12 cellular contexts compared by ENCODE assay signal in the genomic region with DNA sequence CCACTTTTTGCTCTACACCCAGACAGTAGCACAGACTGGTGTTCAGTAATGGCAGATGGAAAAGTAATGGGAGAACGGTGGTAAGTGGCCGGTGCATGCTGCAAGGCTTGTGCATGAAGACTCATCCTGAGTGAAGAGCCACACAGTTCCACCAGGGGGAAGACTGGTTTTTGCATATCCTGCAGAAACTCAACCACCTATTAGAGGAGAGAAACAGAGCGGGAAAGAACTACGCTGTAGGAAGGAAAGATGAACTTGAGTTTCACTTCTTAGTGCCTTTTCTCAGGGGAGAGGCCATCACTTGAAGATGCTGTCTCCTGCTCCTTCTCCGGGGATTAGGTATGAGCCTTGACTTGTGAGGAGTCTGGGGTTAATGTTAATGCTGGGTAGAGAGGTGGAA. TPM values are rescaled to one million over a fixed set of nuclear protein-coding genes. Genes with fewer than 3 reads are reported as not detected.
DNase-seq lines count a peak whose midpoint lies in the region; ATAC-seq, FAIRE-seq and TF ChIP-seq lines count a peak whose summit lies in the region.
"Had no signal": no experiment of that assay in that cellular context is flagged by ENCODE, and none has a peak within 500 bp of the region (broad histone marks: within the 10 kb centered on the region; RNA-seq: fewer than 3 reads in every experiment).

No MANE protein-coding gene starts in this region.

- no peak overlapping the region for H3K27ac ChIP-seq in foreskin keratinocyte
- H3K27ac ChIP-seq: ascending aorta, VCaP had no signal

- DNase-seq in AG09319 (ENCODE audit: extremely low read depth, low read depth), result no peak
- no peak for DNase-seq in GM19239 (ENCODE audit: insufficient read length, low spot score)
- DNase-seq in SK-MEL-5 (ENCODE audit: low read depth, low spot score), result peak; percentile 52
- no peak for DNase-seq in foreskin keratinocyte
- DNase-seq in NCI-H1436 treated with DMSO at 0.1 percent for 48 hours (lab: John Stamatoyannopoulos, UW), result no peak
- no peak for DNase-seq in putamen (ENCODE audit: low spot score)
- no peak for DNase-seq in NCI-H2029 treated with DMSO at 0.1 percent for 48 hours (lab: John Stamatoyannopoulos, UW)

- in situ Hi-C loops in SK-MEL-5 (cut with HindIII; ENCODE audit: low pct_unique_long_range_greater_than_20kb, low sequenced_read_pairs), result no loop called here

- H3K4me1 ChIP-seq in foreskin keratinocyte, result peaks cover 6% of the 10 kb centered on the region
- H3K4me1 ChIP-seq: ascending aorta had no signal

- no peaks in the 10 kb centered on the region for H3K27me3 ChIP-seq in foreskin keratinocyte
- H3K27me3 ChIP-seq: ascending aorta had no signal

- FAIRE-seq in GM19239 (lab: Jason Lieb, UNC), result peak; percentile 65
- FAIRE-seq: islet of Langerhans had no signal

- TF ChIP-seq CTCF in AG09319 (IDR thresholded peaks at IDR 0.05; ENCODE audit: low read depth, low read length), result peak; percentile 24
- peak; percentile 27 for TF ChIP-seq CTCF in foreskin keratinocyte (conservative IDR thresholded peaks at IDR 0.05)

- no peak for ATAC-seq in foreskin keratinocyte
- no peak for ATAC-seq in GM19023 (IDR thresholded peaks at IDR 0.05; ENCODE audit: unreplicated experiment)

RNA-seq across cellular contexts. Expression of gene PRSS3, which starts 9.4 kb away (rescaled TPM):
- total RNA-seq in SK-MEL-5 (2014; rRNA removed; shearing (Covaris generic)), result not detected in 2 replicates
- not detected in 2 replicates for polyA plus RNA-seq in SK-MEL-5 (2015; cell fraction: cytosol; rRNA removed)
- polyA plus RNA-seq in SK-MEL-5 (2015; cell fraction: nucleus; rRNA removed), result not detected in 2 replicates
- total RNA-seq in foreskin keratinocyte, result 89.9 and 199 TPM in 2 replicates
- 127 and 247 TPM in 2 replicates for polyA plus RNA-seq in foreskin keratinocyte
- total RNA-seq: ascending aorta, subcutaneous adipose tissue had no signal

RNA-seq across cellular contexts. Expression of gene UBE2R2, which starts 31.0 kb away (rescaled TPM):
- 12.2 and 12.5 TPM in 2 replicates for total RNA-seq in SK-MEL-5 (2014; rRNA removed; shearing (Covaris generic))
- polyA plus RNA-seq in SK-MEL-5 (2015; cell fraction: cytosol; rRNA removed), result 22.8 and 26.8 TPM in 2 replicates
- polyA plus RNA-seq in SK-MEL-5 (2015; cell fraction: nucleus; rRNA removed), result 5.1 and 7.6 TPM in 2 replicates
- 28.7 and 31.1 TPM in 2 replicates for total RNA-seq in foreskin keratinocyte
- polyA plus RNA-seq in foreskin keratinocyte, result 24.7 and 25.4 TPM in 2 replicates

Comparison
In these comparisons a context has a peak if more than half of its experiments do, and no peak if none do; other contexts are left out.
1. RNA of gene PRSS3, which starts 9.4 kb away (total RNA-seq): 89.9 to 199 TPM in foreskin keratinocyte; not detected in SK-MEL-5; every median in the first group is over 10 times any median in the second.